Comparison of ENCODE assay signal across 31 cellular contexts in genomic region chr5:127643607-127644006, GRCh38. TPM values are rescaled to one million over a fixed set of nuclear protein-coding genes. Genes with fewer than 3 reads are reported as not detected.
"Had no signal": no experiment of that assay in that cellular context is flagged by ENCODE, and none has a peak within 500 bp of the region (broad histone marks: within the 10 kb centered on the region; RNA-seq: fewer than 3 reads in every experiment).

No MANE protein-coding gene starts in this region.

- H3K27ac Mint-ChIP-seq: activated CD4-positive, alpha-beta memory T cell treated with anti-CD3 and anti-CD28 coated beads, Interleukin-2, amount 10 ng/mL, durations not matched to agents 7 days and 5 days; activated CD4-positive, alpha-beta T cell treated with anti-CD3 and anti-CD28 coated beads, Interleukin-2, amount 10 ng/mL, durations not matched to agents 7 days and 5 days; activated naive CD4-positive, alpha-beta T cell treated with anti-CD3 and anti-CD28 coated beads, Interleukin-2, amount 10 ng/mL, durations not matched to agents 7 days and 5 days; activated naive CD8-positive, alpha-beta T cell treated with anti-CD3 and anti-CD28 coated beads, Interleukin-2, amount 10 ng/mL, durations not matched to agents 7 days and 5 days; activated T-cell treated with anti-CD3 and anti-CD28 coated beads, Interleukin-2, amount 50 U/mL, for 24 hours; mesothelial cell of epicardium; naive thymus-derived CD8-positive, alpha-beta T cell; T-helper 17 cell had no signal

- H3K9ac ChIP-seq: SK-N-SH had no signal

- H3K36me3 ChIP-seq: ascending aorta, cardiac muscle cell, heart right ventricle, transverse colon had no signal

- DNase-seq: activated CD4-positive, alpha-beta memory T cell treated with anti-CD3 and anti-CD28 coated beads, Interleukin-2, amount 10 ng/mL, durations not matched to agents 7 days and 5 days; activated CD4-positive, alpha-beta T cell treated with anti-CD3 and anti-CD28 coated beads, Interleukin-2, amount 10 ng/mL, durations not matched to agents 7 days and 5 days; activated CD4-positive, CD25-positive, alpha-beta regulatory T cell treated with anti-CD3 and anti-CD28 coated beads, Interleukin-2, amount 50 U/mL, for 72 hours; activated CD8-positive, alpha-beta memory T cell treated with anti-CD3 and anti-CD28 coated beads, Interleukin-2, amount 50 U/mL, for 48 hours; activated gamma-delta T cell; activated naive CD4-positive, alpha-beta T cell treated with anti-CD3 and anti-CD28 coated beads, Interleukin-2, amount 10 ng/mL, durations not matched to agents 7 days and 5 days; activated naive CD8-positive, alpha-beta T cell treated with anti-CD3 and anti-CD28 coated beads, Interleukin-2, amount 10 ng/mL, durations not matched to agents 7 days and 5 days; activated T-cell treated with anti-CD3 and anti-CD28 coated beads, Interleukin-2, amount 50 U/mL, for 24 hours; dorsolateral prefrontal cortex; effector memory CD4-positive, alpha-beta T cell; foreskin fibroblast; heart right ventricle; naive thymus-derived CD8-positive, alpha-beta T cell; retina; SK-N-SH; stimulated activated CD4-positive, alpha-beta T cell treated with anti-CD3 and anti-CD28 coated beads, Interleukin-2, amount 100 ng/mL, for 48 hours; stimulated activated naive CD4-positive, alpha-beta T cell treated with Interleukin-2 at 50 U/mL for 16 hours; T-helper 17 cell; transverse colon had no signal

- ATAC-seq: naive thymus-derived CD8-positive, alpha-beta T cell; T-helper 17 cell had no signal

- H3K27me3 ChIP-seq: ascending aorta, cardiac muscle cell, dorsolateral prefrontal cortex, heart right ventricle, transverse colon had no signal

- H3K9me3 ChIP-seq: ascending aorta, heart right ventricle, SK-N-SH, transverse colon had no signal

- H3K4me2 ChIP-seq: SK-N-SH had no signal

- H3K27me3 Mint-ChIP-seq: activated naive CD4-positive, alpha-beta T cell treated with anti-CD3 and anti-CD28 coated beads, Interleukin-2, amount 10 ng/mL, durations not matched to agents 7 days and 5 days; activated T-cell treated with anti-CD3 and anti-CD28 coated beads, Interleukin-2, amount 50 U/mL, for 24 hours; brain had no signal

- H3K27ac ChIP-seq: ascending aorta, cardiac muscle cell, coronary artery, dorsolateral prefrontal cortex, transverse colon had no signal

- H3K36me3 Mint-ChIP-seq: activated naive CD4-positive, alpha-beta T cell treated with anti-CD3 and anti-CD28 coated beads, Interleukin-2, amount 10 ng/mL, durations not matched to agents 7 days and 5 days; activated naive CD8-positive, alpha-beta T cell treated with anti-CD3 and anti-CD28 coated beads, Interleukin-2, amount 10 ng/mL, durations not matched to agents 7 days and 5 days; brain; mesothelial cell of epicardium; naive thymus-derived CD8-positive, alpha-beta T cell had no signal

- H3K4me3 Mint-ChIP-seq: activated CD4-positive, alpha-beta memory T cell treated with anti-CD3 and anti-CD28 coated beads, Interleukin-2, amount 10 ng/mL, durations not matched to agents 7 days and 5 days; activated CD4-positive, alpha-beta T cell treated with anti-CD3 and anti-CD28 coated beads, Interleukin-2, amount 10 ng/mL, durations not matched to agents 7 days and 5 days; activated naive CD4-positive, alpha-beta T cell treated with anti-CD3 and anti-CD28 coated beads, Interleukin-2, amount 10 ng/mL, durations not matched to agents 7 days and 5 days; activated naive CD8-positive, alpha-beta T cell treated with anti-CD3 and anti-CD28 coated beads, Interleukin-2, amount 10 ng/mL, durations not matched to agents 7 days and 5 days; activated T-cell treated with anti-CD3 and anti-CD28 coated beads, Interleukin-2, amount 50 U/mL, for 24 hours; brain; mesothelial cell of epicardium; naive thymus-derived CD8-positive, alpha-beta T cell; T-helper 17 cell had no signal

- H3K4me3 ChIP-seq: ascending aorta, cardiac muscle cell, coronary artery, dorsolateral prefrontal cortex, heart right ventricle, transverse colon had no signal

- H3K4me1 ChIP-seq: ascending aorta had no signal

- H3K9me3 Mint-ChIP-seq: activated CD4-positive, alpha-beta memory T cell treated with anti-CD3 and anti-CD28 coated beads, Interleukin-2, amount 10 ng/mL, durations not matched to agents 7 days and 5 days; activated CD4-positive, alpha-beta T cell treated with anti-CD3 and anti-CD28 coated beads, Interleukin-2, amount 10 ng/mL, durations not matched to agents 7 days and 5 days; activated naive CD4-positive, alpha-beta T cell treated with anti-CD3 and anti-CD28 coated beads, Interleukin-2, amount 10 ng/mL, durations not matched to agents 7 days and 5 days; activated naive CD8-positive, alpha-beta T cell treated with anti-CD3 and anti-CD28 coated beads, Interleukin-2, amount 10 ng/mL, durations not matched to agents 7 days and 5 days; activated T-cell treated with anti-CD3 and anti-CD28 coated beads, Interleukin-2, amount 50 U/mL, for 24 hours; brain; mesothelial cell of epicardium; naive thymus-derived CD8-positive, alpha-beta T cell had no signal

- H3K4me1 Mint-ChIP-seq: activated CD4-positive, alpha-beta memory T cell treated with anti-CD3 and anti-CD28 coated beads, Interleukin-2, amount 10 ng/mL, durations not matched to agents 7 days and 5 days; activated CD4-positive, alpha-beta T cell treated with anti-CD3 and anti-CD28 coated beads, Interleukin-2, amount 10 ng/mL, durations not matched to agents 7 days and 5 days; activated naive CD4-positive, alpha-beta T cell treated with anti-CD3 and anti-CD28 coated beads, Interleukin-2, amount 10 ng/mL, durations not matched to agents 7 days and 5 days; activated naive CD8-positive, alpha-beta T cell treated with anti-CD3 and anti-CD28 coated beads, Interleukin-2, amount 10 ng/mL, durations not matched to agents 7 days and 5 days; naive thymus-derived CD8-positive, alpha-beta T cell; T-helper 17 cell had no signal

RNA-seq across cellular contexts. Expression of gene CTXN3, which starts 5.3 kb away (rescaled TPM):
- total RNA-seq: activated CD4-positive, alpha-beta memory T cell treated with anti-CD3 and anti-CD28 coated beads, Interleukin-2, amount 10 ng/mL, durations not matched to agents 7 days and 5 days; activated CD4-positive, alpha-beta T cell treated with anti-CD3 and anti-CD28 coated beads, Interleukin-2, amount 10 ng/mL, durations not matched to agents 7 days and 5 days; activated naive CD8-positive, alpha-beta T cell treated with anti-CD3 and anti-CD28 coated beads, Interleukin-2, amount 10 ng/mL, durations not matched to agents 7 days and 5 days; ascending aorta; cardiac muscle cell; heart right ventricle; liver; mesothelial cell of epicardium; naive thymus-derived CD8-positive, alpha-beta T cell; osteocyte; posterior vena cava; T-helper 17 cell; transverse colon had no signal
- polyA plus RNA-seq: cardiac muscle cell; heart right ventricle; liver; naive thymus-derived CD8-positive, alpha-beta T cell; SK-N-SH had no signal

RNA-seq across cellular contexts. Expression of gene CCDC192, which starts 59.6 kb away (rescaled TPM):
- total RNA-seq: activated CD4-positive, alpha-beta memory T cell treated with anti-CD3 and anti-CD28 coated beads, Interleukin-2, amount 10 ng/mL, durations not matched to agents 7 days and 5 days; activated CD4-positive, alpha-beta T cell treated with anti-CD3 and anti-CD28 coated beads, Interleukin-2, amount 10 ng/mL, durations not matched to agents 7 days and 5 days; activated naive CD8-positive, alpha-beta T cell treated with anti-CD3 and anti-CD28 coated beads, Interleukin-2, amount 10 ng/mL, durations not matched to agents 7 days and 5 days; ascending aorta; cardiac muscle cell; cerebellum; liver; naive thymus-derived CD8-positive, alpha-beta T cell; osteocyte; posterior vena cava; skeletal muscle tissue; transverse colon; urinary bladder had no signal
- polyA plus RNA-seq: esophagus; liver; naive thymus-derived CD8-positive, alpha-beta T cell; SK-N-SH had no signal
